16 cellular contexts compared by ENCODE assay signal in genomic region chr2:148590613-148591012, GRCh38. TPM values are rescaled to one million over a fixed set of nuclear protein-coding genes. Genes with fewer than 3 reads are reported as not detected.
DNase-seq lines count a peak whose midpoint lies in the region; ATAC-seq and TF ChIP-seq lines count a peak whose summit lies in the region.
"Had no signal": no experiment of that assay in that cellular context is flagged by ENCODE, and none has a peak within 500 bp of the region (broad histone marks: within the 10 kb centered on the region; RNA-seq: fewer than 3 reads in every experiment).

No MANE protein-coding gene starts in this region.

- H3K4me1 Mint-ChIP-seq in activated naive CD8-positive, alpha-beta T cell treated with anti-CD3 and anti-CD28 coated beads, Interleukin-2, amount 50 U/mL, for 24 hours, result peaks cover 6% of the 10 kb centered on the region
- H3K4me1 Mint-ChIP-seq in activated naive CD8-positive, alpha-beta T cell treated with anti-CD3 and anti-CD28 coated beads for 36 hours, result no peaks in the 10 kb centered on the region

- H3K27ac Mint-ChIP-seq in activated naive CD8-positive, alpha-beta T cell treated with anti-CD3 and anti-CD28 coated beads, Interleukin-2, amount 50 U/mL, for 24 hours, result no peak overlapping the region
- no peak overlapping the region for H3K27ac Mint-ChIP-seq in activated naive CD8-positive, alpha-beta T cell treated with anti-CD3 and anti-CD28 coated beads for 36 hours
- H3K27ac Mint-ChIP-seq: CD14-positive monocyte, progenitor cell of endocrine pancreas had no signal

- WGBS in suprapubic skin, result 92% methylated on average over 2 of the region's 2 CpGs

- TF ChIP-seq POLR2A in suprapubic skin (IDR thresholded peaks at IDR 0.05), result no peak

- no peak overlapping the region for H3K27ac ChIP-seq in suprapubic skin
- H3K27ac ChIP-seq: adrenal gland, brain microvascular endothelial cell had no signal

- TF ChIP-seq CTCF in epithelial cell of esophagus (IDR thresholded peaks at IDR 0.05; ENCODE audit: insufficient read depth, low read depth, low read length, missing control alignments), result no peak
- TF ChIP-seq CTCF in suprapubic skin (IDR thresholded peaks at IDR 0.05), result no peak

- H3K9me3 ChIP-seq in suprapubic skin, result no peaks in the 10 kb centered on the region
- H3K9me3 ChIP-seq: adrenal gland had no signal

- H3K36me3 ChIP-seq in suprapubic skin, result no peaks in the 10 kb centered on the region
- H3K36me3 ChIP-seq: adrenal gland, brain microvascular endothelial cell had no signal

- no peaks in the 10 kb centered on the region for H3K27me3 Mint-ChIP-seq in activated naive CD8-positive, alpha-beta T cell treated with anti-CD3 and anti-CD28 coated beads, Interleukin-2, amount 50 U/mL, for 24 hours
- H3K27me3 Mint-ChIP-seq in activated naive CD8-positive, alpha-beta T cell treated with anti-CD3 and anti-CD28 coated beads for 36 hours, result no peaks in the 10 kb centered on the region
- H3K27me3 Mint-ChIP-seq: progenitor cell of endocrine pancreas had no signal

- no peak overlapping the region for H3K4me3 Mint-ChIP-seq in activated naive CD8-positive, alpha-beta T cell treated with anti-CD3 and anti-CD28 coated beads, Interleukin-2, amount 50 U/mL, for 24 hours
- no peak overlapping the region for H3K4me3 Mint-ChIP-seq in activated naive CD8-positive, alpha-beta T cell treated with anti-CD3 and anti-CD28 coated beads for 36 hours
- H3K4me3 Mint-ChIP-seq: CD14-positive monocyte had no signal

- TF ChIP-seq EP300 in suprapubic skin (IDR thresholded peaks at IDR 0.05), result no peak

- ATAC-seq in activated naive CD8-positive, alpha-beta T cell treated with anti-CD3 and anti-CD28 coated beads, Interleukin-2, amount 50 U/mL, for 24 hours, result peak; percentile 59
- peak; percentile 56 for ATAC-seq in HG03469 (IDR thresholded peaks at IDR 0.05; ENCODE audit: unreplicated experiment)
- ATAC-seq: sciatic nerve had no signal

- DNase-seq in activated naive CD8-positive, alpha-beta T cell treated with anti-CD3 and anti-CD28 coated beads, Interleukin-2, amount 50 U/mL, for 24 hours, result no peak
- DNase-seq in activated naive CD8-positive, alpha-beta T cell treated with anti-CD3 and anti-CD28 coated beads for 36 hours, result no peak
- DNase-seq in epithelial cell of esophagus (ENCODE audit: low read depth) (peak; percentile 28), suprapubic skin (ENCODE audit: low spot score in 2 of 2) (no peak), AG08395 (ENCODE audit: low spot score) (no peak)
- no peak for DNase-seq in NK-92 treated with Interleukin-12 subunit alpha and Interleukin-12 subunit beta, amount 100 ng/mL, for 24 hours (lab: John Stamatoyannopoulos, UW)
- DNase-seq: adrenal gland, brain microvascular endothelial cell, GOT3, head of caudate nucleus, MV-4-11, NCI-H524 treated with DMSO at 0.1 percent for 48 hours had no signal

- H3K4me3 ChIP-seq in epithelial cell of esophagus (ENCODE audit: low read length) (no peak overlapping the region), suprapubic skin (no peak overlapping the region)
- H3K4me3 ChIP-seq: adrenal gland had no signal

- no peaks in the 10 kb centered on the region for H3K27me3 ChIP-seq in suprapubic skin
- H3K27me3 ChIP-seq: adrenal gland, brain microvascular endothelial cell had no signal

- H3K4me1 ChIP-seq in suprapubic skin, result peaks cover 17% of the 10 kb centered on the region
- H3K4me1 ChIP-seq: adrenal gland had no signal

- H3K9me3 Mint-ChIP-seq in activated naive CD8-positive, alpha-beta T cell treated with anti-CD3 and anti-CD28 coated beads, Interleukin-2, amount 50 U/mL, for 24 hours, result no peaks in the 10 kb centered on the region
- no peaks in the 10 kb centered on the region for H3K9me3 Mint-ChIP-seq in activated naive CD8-positive, alpha-beta T cell treated with anti-CD3 and anti-CD28 coated beads for 36 hours

- H3K36me3 Mint-ChIP-seq in activated naive CD8-positive, alpha-beta T cell treated with anti-CD3 and anti-CD28 coated beads, Interleukin-2, amount 50 U/mL, for 24 hours (ENCODE audit: low read depth), result no peaks in the 10 kb centered on the region
- no peaks in the 10 kb centered on the region for H3K36me3 Mint-ChIP-seq in activated naive CD8-positive, alpha-beta T cell treated with anti-CD3 and anti-CD28 coated beads for 36 hours
- H3K36me3 Mint-ChIP-seq: CD14-positive monocyte had no signal

RNA-seq across cellular contexts. Expression of gene EPC2, which starts 53.9 kb away (rescaled TPM):
- 10 to 100 TPM; 23.9 to 28.5 TPM for total RNA-seq in activated naive CD8-positive, alpha-beta T cell treated with anti-CD3 and anti-CD28 coated beads for 36 hours
- 10 to 100 TPM; 22.9 to 30.3 (median 26.9) TPM for total RNA-seq in suprapubic skin
